Comparison of ENCODE assay signal across 28 cellular contexts in genomic region chr6:40681622-40682021, GRCh38.
"Had no signal": no experiment of that assay in that cellular context is flagged by ENCODE, and none has a peak within 500 bp of the region (broad histone marks: within the 10 kb centered on the region; RNA-seq: fewer than 3 reads in every experiment).

No MANE protein-coding gene starts in this region.

- DNase-seq: activated CD4-positive, alpha-beta memory T cell treated with anti-CD3 and anti-CD28 coated beads for 36 hours; activated CD4-positive, alpha-beta T cell treated with anti-CD3 and anti-CD28 coated beads for 36 hours; activated CD4-positive, alpha-beta T cell treated with anti-CD3 and anti-CD28 coated beads, Interleukin-2, amount 10 ng/mL, durations not matched to agents 24 days and 14 days; activated CD4-positive, CD25-positive, alpha-beta regulatory T cell; activated CD4-positive, CD25-positive, alpha-beta regulatory T cell treated with anti-CD3 and anti-CD28 coated beads, Interleukin-2, amount 50 U/mL, for 72 hours; activated CD8-positive, alpha-beta memory T cell treated with anti-CD3 and anti-CD28 coated beads, Interleukin-2, amount 50 U/mL, for 48 hours; activated CD8-positive, alpha-beta T cell treated with anti-CD3 and anti-CD28 coated beads, Interleukin-2, amount 10 ng/mL, durations not matched to agents 7 days and 5 days; activated gamma-delta T cell; activated naive CD4-positive, alpha-beta T cell; activated naive CD4-positive, alpha-beta T cell treated with anti-CD3 and anti-CD28 coated beads, Interleukin-2, amount 10 ng/mL, durations not matched to agents 7 days and 5 days; activated naive CD8-positive, alpha-beta T cell treated with anti-CD3 and anti-CD28 coated beads, Interleukin-2, amount 10 ng/mL, durations not matched to agents 7 days and 5 days; activated T-cell treated with anti-CD3 and anti-CD28 coated beads for 4 hours; activated T-cell treated with anti-CD3 and anti-CD28 coated beads, Interleukin-2, amount 50 U/mL, for 24 hours; activated T-cell treated with anti-CD3 and anti-CD28 coated beads, Interleukin-2, amount 50 U/mL, for 72 hours; central memory CD4-positive, alpha-beta T cell; cerebellar nuclear complex; colonic mucosa; effector CD8-positive, alpha-beta T cell; esophagus squamous epithelium; foreskin melanocyte; head of caudate nucleus; T-helper 2 cell had no signal

- H3K4me3 ChIP-seq: ascending aorta, breast epithelium, cardiac muscle cell, colonic mucosa, esophagus squamous epithelium, gastroesophageal sphincter had no signal

- H3K4me1 ChIP-seq: ascending aorta, breast epithelium, colonic mucosa, esophagus squamous epithelium, gastroesophageal sphincter had no signal

- ATAC-seq: activated CD4-positive, alpha-beta T cell treated with anti-CD3 and anti-CD28 coated beads for 36 hours; activated CD8-positive, alpha-beta T cell treated with anti-CD3 and anti-CD28 coated beads, Interleukin-2, amount 10 ng/mL, durations not matched to agents 7 days and 5 days; activated naive CD4-positive, alpha-beta T cell treated with anti-CD3 and anti-CD28 coated beads, Interleukin-2, amount 50 U/mL, for 72 hours; activated T-cell treated with anti-CD3 and anti-CD28 coated beads, Interleukin-2, amount 50 U/mL, for 72 hours; gastroesophageal sphincter had no signal

- H3K27me3 ChIP-seq: ascending aorta, breast epithelium, cardiac muscle cell, colonic mucosa had no signal

- H3K9me3 ChIP-seq: colonic mucosa had no signal

- H3K27ac ChIP-seq: ascending aorta, breast epithelium, cardiac muscle cell, colonic mucosa, epithelial cell of prostate, esophagus squamous epithelium, gastroesophageal sphincter had no signal

- H3K36me3 ChIP-seq: ascending aorta, breast epithelium, cardiac muscle cell, colonic mucosa, esophagus squamous epithelium, gastroesophageal sphincter had no signal
